ENCODE assay signal across 30 cellular contexts in the genomic region with DNA sequence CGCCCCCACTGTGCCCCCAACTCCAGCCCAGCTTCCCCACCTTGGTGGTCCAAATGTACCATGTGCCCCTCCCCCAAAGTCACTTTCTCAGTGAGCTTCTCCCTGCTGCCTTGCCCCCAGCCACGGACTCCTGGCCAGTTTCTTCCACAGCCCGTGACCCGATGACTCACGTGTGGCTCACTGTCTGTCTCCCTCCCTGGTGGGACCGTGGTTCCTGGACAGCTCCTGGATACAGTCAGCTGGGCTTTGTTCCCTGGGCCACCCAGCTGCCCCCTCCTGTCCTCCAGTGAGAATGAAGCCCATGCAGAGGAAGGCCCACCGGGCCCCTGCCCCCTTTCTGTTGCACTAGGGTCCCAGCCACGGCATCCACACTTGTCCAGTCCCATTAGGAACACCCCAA. TPM values are rescaled to one million over a fixed set of nuclear protein-coding genes. Genes with fewer than 3 reads are reported as not detected.
DNase-seq lines count a peak whose midpoint lies in the region; ATAC-seq and TF ChIP-seq lines count a peak whose summit lies in the region.
"Had no signal": no experiment of that assay in that cellular context is flagged by ENCODE, and none has a peak within 500 bp of the region (broad histone marks: within the 10 kb centered on the region; RNA-seq: fewer than 3 reads in every experiment).

No MANE protein-coding gene starts in this region.

- CTCF ChIA-PET in activated naive CD4-positive, alpha-beta T cell treated with anti-CD3 and anti-CD28 coated beads, Interleukin-2, amount 10 ng/mL, durations not matched to agents 7 days and 5 days (lab: Charles Lee): no interaction called here
- CTCF ChIA-PET in activated naive CD4-positive, alpha-beta T cell treated with anti-CD3 and anti-CD28 coated beads for 36 hours (lab: Charles Lee): interaction anchor here (1.3 to 1.5 kb wide), 2 partner anchors 8 to 10 kb away, joined by 4 to 5 read pairs; no protein-coding TSS in a partner anchor

- peak overlapping the region; percentile 49 for H3K27ac Mint-ChIP-seq in activated naive CD4-positive, alpha-beta T cell treated with anti-CD3 and anti-CD28 coated beads, Interleukin-2, amount 10 ng/mL, durations not matched to agents 7 days and 5 days
- no peak overlapping the region for H3K27ac Mint-ChIP-seq in activated naive CD4-positive, alpha-beta T cell treated with anti-CD3 and anti-CD28 coated beads for 36 hours
- H3K27ac Mint-ChIP-seq: activated CD4-positive, alpha-beta T cell treated with anti-CD3 and anti-CD28 coated beads for 36 hours; natural killer cell treated with Interleukin-12 subunit alpha and Interleukin-12 subunit beta and Interleukin-15 and Interleukin-18, amount 100 ng/mL, for 72 hours; T-helper 17 cell had no signal

- no peak for TF ChIP-seq POLR2A in upper lobe of left lung (IDR thresholded peaks at IDR 0.05)

- H3K4me3 Mint-ChIP-seq in activated naive CD4-positive, alpha-beta T cell treated with anti-CD3 and anti-CD28 coated beads, Interleukin-2, amount 10 ng/mL, durations not matched to agents 7 days and 5 days: no peak overlapping the region
- H3K4me3 Mint-ChIP-seq in activated naive CD4-positive, alpha-beta T cell treated with anti-CD3 and anti-CD28 coated beads for 36 hours: no peak overlapping the region
- H3K4me3 Mint-ChIP-seq: activated CD4-positive, alpha-beta T cell treated with anti-CD3 and anti-CD28 coated beads for 36 hours; CD8-positive, alpha-beta memory T cell; immature natural killer cell; natural killer cell treated with Interleukin-12 subunit alpha and Interleukin-12 subunit beta and Interleukin-15 and Interleukin-18, amount 100 ng/mL, for 72 hours; T-helper 17 cell had no signal

- DNase-seq in activated naive CD4-positive, alpha-beta T cell treated with anti-CD3 and anti-CD28 coated beads, Interleukin-2, amount 10 ng/mL, durations not matched to agents 7 days and 5 days: no peak
- DNase-seq in activated naive CD4-positive, alpha-beta T cell treated with anti-CD3 and anti-CD28 coated beads for 36 hours: no peak
- DNase-seq in ecto neural progenitor cell (ENCODE audit: low spot score) (peak; percentile 28), mesenteric fat pad (ENCODE audit: low spot score) (peak; percentile 83), upper lobe of left lung (no peak), left colon (no peak)
- DNase-seq in activated CD4-positive, alpha-beta T cell treated with anti-CD3 and anti-CD28 coated beads for 1 hour: no peak
- DNase-seq: activated CD4-positive, alpha-beta T cell treated with anti-CD3 and anti-CD28 coated beads for 36 hours; activated naive CD4-positive, alpha-beta T cell treated with anti-CD3 and anti-CD28 coated beads, Interleukin-2, amount 50 U/mL, for 16 hours; amygdala; CD8-positive, alpha-beta memory T cell; cortex of kidney; DMS 273 treated with DMSO at 0.1 percent for 48 hours; esophagus squamous epithelium; GOT3; immature natural killer cell; NCI-H2171; NCI-H510A treated with DMSO at 0.1 percent for 48 hours; PC-3; stimulated activated CD4-positive, alpha-beta T cell treated with anti-CD3 and anti-CD28 coated beads, Interleukin-15, amount 100 ng/mL, for 24 hours; stimulated activated naive CD8-positive, alpha-beta T cell treated with anti-CD3 and anti-CD28 coated beads, Interleukin-15, Interleukin-2, amounts not matched to agents 100 U/mL and 50 U/mL, for 24 hours; T-helper 17 cell had no signal

- peaks cover 19% of the 10 kb centered on the region for H3K9me3 Mint-ChIP-seq in activated naive CD4-positive, alpha-beta T cell treated with anti-CD3 and anti-CD28 coated beads, Interleukin-2, amount 10 ng/mL, durations not matched to agents 7 days and 5 days
- H3K9me3 Mint-ChIP-seq in activated naive CD4-positive, alpha-beta T cell treated with anti-CD3 and anti-CD28 coated beads for 36 hours: peaks cover 6% of the 10 kb centered on the region

- peaks cover 20% of the 10 kb centered on the region for H3K27me3 Mint-ChIP-seq in activated naive CD4-positive, alpha-beta T cell treated with anti-CD3 and anti-CD28 coated beads, Interleukin-2, amount 10 ng/mL, durations not matched to agents 7 days and 5 days
- peaks cover 13% of the 10 kb centered on the region for H3K27me3 Mint-ChIP-seq in activated naive CD4-positive, alpha-beta T cell treated with anti-CD3 and anti-CD28 coated beads for 36 hours (ENCODE audit: low read depth)

- H3K36me3 Mint-ChIP-seq in activated naive CD4-positive, alpha-beta T cell treated with anti-CD3 and anti-CD28 coated beads, Interleukin-2, amount 10 ng/mL, durations not matched to agents 7 days and 5 days: no peaks in the 10 kb centered on the region
- no peaks in the 10 kb centered on the region for H3K36me3 Mint-ChIP-seq in activated naive CD4-positive, alpha-beta T cell treated with anti-CD3 and anti-CD28 coated beads for 36 hours (ENCODE audit: low read depth)
- H3K36me3 Mint-ChIP-seq: CD8-positive, alpha-beta memory T cell; natural killer cell treated with Interleukin-12 subunit alpha and Interleukin-12 subunit beta and Interleukin-15 and Interleukin-18, amount 100 ng/mL, for 72 hours had no signal

- no peaks in the 10 kb centered on the region for H3K4me1 ChIP-seq in upper lobe of left lung
- H3K4me1 ChIP-seq: esophagus squamous epithelium, pancreas had no signal

- no peak for TF ChIP-seq EP300 in upper lobe of left lung (IDR thresholded peaks at IDR 0.05)

- peak; percentile 7 to 71 for ATAC-seq in upper lobe of left lung (ENCODE audit: low FRiP score in 2 of 2)
- ATAC-seq in HG03457 (IDR thresholded peaks at IDR 0.05; ENCODE audit: unreplicated experiment): no peak
- ATAC-seq in left colon: no peak
- ATAC-seq: activated CD4-positive, alpha-beta T cell treated with anti-CD3 and anti-CD28 coated beads for 36 hours; natural killer cell treated with Interleukin-12 subunit alpha and Interleukin-12 subunit beta and Interleukin-15 and Interleukin-18, amount 100 ng/mL, for 72 hours; PC-3; sciatic nerve; SK-N-SH treated with all-trans-retinoic acid at 6 μM for 48 hours; stimulated activated naive CD8-positive, alpha-beta T cell treated with anti-CD3 and anti-CD28 coated beads, Interleukin-15, Interleukin-2, amounts not matched to agents 100 U/mL and 50 U/mL, for 24 hours; T-helper 17 cell had no signal

- intact Hi-C loops in activated naive CD4-positive, alpha-beta T cell treated with anti-CD3 and anti-CD28 coated beads for 36 hours (cut with micrococcal nuclease): no loop called here
- intact Hi-C loops in left colon (cut with DNase I, micrococcal nuclease): no loop called here

- H3K27ac ChIP-seq in upper lobe of left lung: no peak overlapping the region
- H3K27ac ChIP-seq: esophagus squamous epithelium, hepatocyte, pancreas, thoracic aorta, vagina had no signal

- no peak overlapping the region for H3K4me3 ChIP-seq in upper lobe of left lung
- H3K4me3 ChIP-seq: esophagus squamous epithelium, hepatocyte, pancreas, thoracic aorta, vagina had no signal

- H3K36me3 ChIP-seq in upper lobe of left lung: no peaks in the 10 kb centered on the region
- H3K36me3 ChIP-seq: esophagus squamous epithelium, pancreas, thoracic aorta, vagina had no signal

- H3K9me3 ChIP-seq in upper lobe of left lung: no peaks in the 10 kb centered on the region
- H3K9me3 ChIP-seq: esophagus squamous epithelium, pancreas, thoracic aorta, vagina had no signal

- TF ChIP-seq CTCF in upper lobe of left lung (IDR thresholded peaks at IDR 0.05): no peak

- H3K27me3 ChIP-seq in upper lobe of left lung: peaks cover 0 to 14% (median 10%) of the 10 kb centered on the region in 4 donors
- H3K27me3 ChIP-seq: hepatocyte, vagina had no signal

- WGBS in upper lobe of left lung, 2 donors: 79 to 80% methylated on average over 7 to 8 of the region's 8 CpGs

- H3K4me1 Mint-ChIP-seq in activated naive CD4-positive, alpha-beta T cell treated with anti-CD3 and anti-CD28 coated beads, Interleukin-2, amount 10 ng/mL, durations not matched to agents 7 days and 5 days: no peaks in the 10 kb centered on the region
- H3K4me1 Mint-ChIP-seq in activated naive CD4-positive, alpha-beta T cell treated with anti-CD3 and anti-CD28 coated beads for 36 hours (ENCODE audit: low read depth): no peaks in the 10 kb centered on the region

RNA-seq across cellular contexts. Expression of gene CTDP1, which starts 45.0 kb away (rescaled TPM):
- total RNA-seq in activated naive CD4-positive, alpha-beta T cell treated with anti-CD3 and anti-CD28 coated beads for 36 hours: 10 to 100 TPM; 28.0 to 29.1 TPM
- 20.8 TPM for total RNA-seq in mesenteric fat pad
- 10 to 100 TPM; 21.3 to 44.7 (median 29.7) TPM for total RNA-seq in upper lobe of left lung
- total RNA-seq in left colon: 10 to 100 TPM; 31.4 to 36.3 TPM

Comparison
In these comparisons a context has a peak if more than half of its experiments do, and no peak if none do; other contexts are left out.
1. DNase-seq: peak in ecto neural progenitor cell (single experiment) and mesenteric fat pad (single experiment); none in activated naive CD4-positive, alpha-beta T cell treated with anti-CD3 and anti-CD28 coated beads, Interleukin-2, amount 10 ng/mL, durations not matched to agents 7 days and 5 days (single experiment), activated naive CD4-positive, alpha-beta T cell treated with anti-CD3 and anti-CD28 coated beads for 36 hours (single experiment), upper lobe of left lung (0 of 2), left colon (0 of 2) and activated CD4-positive, alpha-beta T cell treated with anti-CD3 and anti-CD28 coated beads for 1 hour (single experiment).
2. ATAC-seq: peak in upper lobe of left lung (2 of 2); none in HG03457 (single experiment) and left colon (single experiment).